In the genomic region with DNA sequence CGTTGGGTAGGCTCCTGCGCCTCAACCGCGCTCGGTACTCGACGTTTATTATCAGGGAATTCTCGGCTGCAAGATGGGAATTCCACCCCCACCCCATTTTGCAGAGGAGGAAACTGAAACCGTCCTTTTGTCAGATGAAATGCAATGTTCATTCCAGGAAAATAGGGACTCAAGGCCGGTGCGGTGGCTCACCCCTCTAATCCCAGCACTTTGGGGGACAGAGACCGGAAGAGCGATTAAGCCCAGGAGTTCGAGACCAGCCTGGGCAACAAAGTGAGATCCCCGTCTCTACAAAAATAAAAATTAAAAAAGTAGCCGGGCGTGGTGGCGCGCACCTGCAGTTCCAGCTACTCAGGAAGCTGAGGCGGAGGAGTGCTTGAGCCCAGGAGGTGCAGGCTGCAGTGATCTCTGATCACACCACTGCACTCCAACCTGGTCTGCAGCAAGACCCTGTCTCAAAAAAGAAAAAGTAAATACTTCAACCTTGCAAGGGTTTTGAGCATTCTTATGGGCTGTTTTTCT, we compare ENCODE assay signal across 8 cellular contexts. TPM values are rescaled to one million over a fixed set of nuclear protein-coding genes. Genes with fewer than 3 reads are reported as not detected.
A peak's percentile ranks its signal among the peaks of the same experiment; 100 is the strongest.
DNase-seq lines count a peak whose midpoint lies in the region; ATAC-seq and TF ChIP-seq lines count a peak whose summit lies in the region.

No MANE protein-coding gene starts in this region.

- peaks cover 14% of the 10 kb centered on the region for H3K36me3 ChIP-seq in GM23338 (ENCODE audit: insufficient read depth)

- peaks cover 4% of the 10 kb centered on the region for H3K27me3 Mint-ChIP-seq in GM23338 (ENCODE audit: insufficient read depth, low read depth, poor library complexity)

- peak overlapping the region; percentile 91 for H3K4me2 ChIP-seq in GM23338

- H3K4me3 ChIP-seq in GM23338 (peak overlapping the region; percentile 96), fibroblast of pulmonary artery (replicated peaks; ENCODE audit: low read depth, low read length) (peak overlapping the region; percentile 97), skeletal muscle cell (ENCODE audit: low read depth, low read length) (peak overlapping the region; percentile 78)

- ATAC-seq in GM23338: no peak
- ATAC-seq in SK-N-SH treated with all-trans-retinoic acid at 6 μM for 48 hours: peak; percentile 1; the same call in 1 of the 3 replicates
- ATAC-seq in sciatic nerve: no peak
- no peak for ATAC-seq in GM21367 (IDR thresholded peaks at IDR 0.05; ENCODE audit: unreplicated experiment)

- H4K20me1 ChIP-seq in GM23338 (replicated peaks; ENCODE audit: insufficient read depth): peaks cover 6% of the 10 kb centered on the region

- DNase-seq in GM23338 (ENCODE audit: low spot score) (no peak), fibroblast of pulmonary artery (ENCODE audit: low read depth) (no peak), skeletal muscle cell (ENCODE audit: low read depth) (no peak), sciatic nerve (ENCODE audit: low spot score) (no peak), NCI-H1105 (lab: John Stamatoyannopoulos, UW) (no peak), iPS-NIHi7 (ENCODE audit: extremely low spot score) (no peak)

- TF ChIP-seq CTCF in GM23338 (conservative IDR thresholded peaks at IDR 0.05; ENCODE audit: low read depth in 2 of 2): no peak
- TF ChIP-seq CTCF in fibroblast of pulmonary artery (IDR thresholded peaks at IDR 0.05; ENCODE audit: low read length, missing control alignments): no peak

- peak overlapping the region; percentile 95 for H3K27ac Mint-ChIP-seq in GM23338

- H3K4me1 Mint-ChIP-seq in GM23338: peaks cover 6% of the 10 kb centered on the region; the same call in 2 of the 3 replicates

- H3F3A ChIP-seq in GM23338 (replicated peaks; ENCODE audit: low read depth): peaks cover 12% of the 10 kb centered on the region

- no peaks in the 10 kb centered on the region for H3K27me3 ChIP-seq in GM23338 (ENCODE audit: insufficient read depth)

- H2AFZ ChIP-seq in GM23338: peak overlapping the region; percentile 99

- peaks cover 14% of the 10 kb centered on the region for H3K4me1 ChIP-seq in GM23338 (ENCODE audit: insufficient read depth)

- intact Hi-C loops in sciatic nerve (cut with DNase I): no loop called here

- peaks cover 29% of the 10 kb centered on the region for H3K79me2 ChIP-seq in GM23338 (replicated peaks; ENCODE audit: insufficient read depth)

- H3K4me3 Mint-ChIP-seq in GM23338: peak overlapping the region; percentile 95

- H3K36me3 Mint-ChIP-seq in GM23338 (ENCODE audit: low read depth): peaks cover 29% of the 10 kb centered on the region

- H3K9me3 Mint-ChIP-seq in GM23338: no peaks in the 10 kb centered on the region

- H3K9me2 ChIP-seq in GM23338 (ENCODE audit: insufficient read depth): no peaks in the 10 kb centered on the region

- H3K27ac ChIP-seq in GM23338 (ENCODE audit: low read depth): peak overlapping the region; percentile 84

TF ChIP-seq in GM23338, 12 proteins besides CTCF, POLR2A, EP300 and RAD21 (continues in another document):
- TF ChIP-seq EZH2 (IDR thresholded peaks at IDR 0.05; ENCODE audit: low read depth, unreplicated experiment): no peak

TF ChIP-seq in SK-N-SH treated with all-trans-retinoic acid at 6 μM for 48 hours, 23 proteins besides CTCF, POLR2A, EP300 and RAD21:
- TF ChIP-seq ZFP30 (CRISPR knock-in tag; IDR thresholded peaks at IDR 0.05) (no peak), ARNTL (CRISPR knock-in tag; IDR thresholded peaks at IDR 0.05; ENCODE audit: borderline replicate concordance, low read depth) (no peak)
- TF ChIP-seq, protein P1, sequence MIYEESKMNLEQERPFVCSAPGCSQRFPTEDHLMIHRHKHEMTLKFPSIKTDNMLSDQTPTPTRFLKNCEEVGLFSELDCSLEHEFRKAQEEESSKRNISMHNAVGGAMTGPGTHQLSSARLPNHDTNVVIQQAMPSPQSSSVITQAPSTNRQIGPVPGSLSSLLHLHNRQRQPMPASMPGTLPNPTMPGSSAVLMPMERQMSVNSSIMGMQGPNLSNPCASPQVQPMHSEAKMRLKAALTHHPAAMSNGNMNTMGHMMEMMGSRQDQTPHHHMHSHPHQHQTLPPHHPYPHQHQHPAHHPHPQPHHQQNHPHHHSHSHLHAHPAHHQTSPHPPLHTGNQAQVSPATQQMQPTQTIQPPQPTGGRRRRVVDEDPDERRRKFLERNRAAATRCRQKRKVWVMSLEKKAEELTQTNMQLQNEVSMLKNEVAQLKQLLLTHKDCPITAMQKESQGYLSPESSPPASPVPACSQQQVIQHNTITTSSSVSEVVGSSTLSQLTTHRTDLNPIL (CRISPR knock-in tag; IDR thresholded peaks at IDR 0.05; ENCODE audit: low read depth): no peak
- TF ChIP-seq, protein P2, sequence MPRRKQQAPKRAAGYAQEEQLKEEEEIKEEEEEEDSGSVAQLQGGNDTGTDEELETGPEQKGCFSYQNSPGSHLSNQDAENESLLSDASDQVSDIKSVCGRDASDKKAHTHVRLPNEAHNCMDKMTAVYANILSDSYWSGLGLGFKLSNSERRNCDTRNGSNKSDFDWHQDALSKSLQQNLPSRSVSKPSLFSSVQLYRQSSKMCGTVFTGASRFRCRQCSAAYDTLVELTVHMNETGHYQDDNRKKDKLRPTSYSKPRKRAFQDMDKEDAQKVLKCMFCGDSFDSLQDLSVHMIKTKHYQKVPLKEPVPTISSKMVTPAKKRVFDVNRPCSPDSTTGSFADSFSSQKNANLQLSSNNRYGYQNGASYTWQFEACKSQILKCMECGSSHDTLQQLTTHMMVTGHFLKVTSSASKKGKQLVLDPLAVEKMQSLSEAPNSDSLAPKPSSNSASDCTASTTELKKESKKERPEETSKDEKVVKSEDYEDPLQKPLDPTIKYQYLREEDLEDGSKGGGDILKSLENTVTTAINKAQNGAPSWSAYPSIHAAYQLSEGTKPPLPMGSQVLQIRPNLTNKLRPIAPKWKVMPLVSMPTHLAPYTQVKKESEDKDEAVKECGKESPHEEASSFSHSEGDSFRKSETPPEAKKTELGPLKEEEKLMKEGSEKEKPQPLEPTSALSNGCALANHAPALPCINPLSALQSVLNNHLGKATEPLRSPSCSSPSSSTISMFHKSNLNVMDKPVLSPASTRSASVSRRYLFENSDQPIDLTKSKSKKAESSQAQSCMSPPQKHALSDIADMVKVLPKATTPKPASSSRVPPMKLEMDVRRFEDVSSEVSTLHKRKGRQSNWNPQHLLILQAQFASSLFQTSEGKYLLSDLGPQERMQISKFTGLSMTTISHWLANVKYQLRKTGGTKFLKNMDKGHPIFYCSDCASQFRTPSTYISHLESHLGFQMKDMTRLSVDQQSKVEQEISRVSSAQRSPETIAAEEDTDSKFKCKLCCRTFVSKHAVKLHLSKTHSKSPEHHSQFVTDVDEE (CRISPR knock-in tag; IDR thresholded peaks at IDR 0.05): 0 out of 2 replicates have a peak, but pooled peaks have one; percentile 11

RNA-seq across cellular contexts. Expression of a gene that starts 0.7 kb away (rescaled TPM):
- total RNA-seq in GM23338 (2014; rRNA removed; shearing (Covaris generic)): 62.4 and 75.2 TPM in 2 replicates
- 55.3 and 56.4 TPM in 2 replicates for polyA plus RNA-seq in GM23338 (2016; fragmentation: Nextera tagmentation; extraction: Ambion mirVana)
- total RNA-seq in sciatic nerve: 17.1 TPM

RNA-seq across cellular contexts. Expression of a gene that starts 34.3 kb away (rescaled TPM):
- total RNA-seq in GM23338 (2014; rRNA removed; shearing (Covaris generic)): 45.2 and 51.9 TPM in 2 replicates
- polyA plus RNA-seq in GM23338 (2016; fragmentation: Nextera tagmentation; extraction: Ambion mirVana): 7.2 and 8.1 TPM in 2 replicates
- 58.4 TPM for total RNA-seq in sciatic nerve

RNA-seq across cellular contexts. Expression of a gene that starts 45.1 kb away (rescaled TPM):
- total RNA-seq in GM23338 (2014; rRNA removed; shearing (Covaris generic)): 0.08 TPM in 1 of 2 replicates, not detected in the other
- polyA plus RNA-seq in GM23338 (2016; fragmentation: Nextera tagmentation; extraction: Ambion mirVana): 0.94 and 1.5 TPM in 2 replicates
- 12.5 TPM for total RNA-seq in sciatic nerve

Comparison
In these comparisons a context has a peak if more than half of its experiments do, and no peak if none do; other contexts are left out.
1. RNA of a gene that starts 45.1 kb away (total RNA-seq): 12.5 TPM in sciatic nerve (single experiment); 0.08 TPM in GM23338; every median in the first group is over 10 times any median in the second.
2. Peak in every context shown above with its lines, with median percentiles within 50 percentile points of each other: H3K4me3 ChIP-seq.